Comparison of ENCODE assay signal across 8 cellular contexts in the genomic region with DNA sequence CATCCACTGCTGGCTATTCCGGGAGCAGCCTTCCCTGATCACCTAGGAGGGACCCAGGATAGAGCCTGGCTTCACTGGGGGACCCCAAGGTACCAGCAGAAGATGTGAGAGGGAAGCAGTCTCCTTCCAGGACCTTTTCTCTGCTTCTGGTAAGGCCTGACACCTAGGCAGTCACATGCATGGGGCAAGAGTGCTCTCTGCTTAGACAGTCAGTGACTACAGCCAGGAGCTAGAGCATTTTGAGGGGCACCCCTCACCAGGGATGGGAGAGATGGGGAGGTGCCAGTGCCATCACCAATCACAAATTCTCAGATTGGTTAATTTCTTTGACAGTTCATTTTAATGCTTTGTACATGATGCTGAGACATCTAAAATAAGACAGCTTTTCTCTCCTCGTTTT. TPM values are rescaled to one million over a fixed set of nuclear protein-coding genes. Genes with fewer than 3 reads are reported as not detected.
"Had no signal": no experiment of that assay in that cellular context is flagged by ENCODE, and none has a peak within 500 bp of the region (broad histone marks: within the 10 kb centered on the region; RNA-seq: fewer than 3 reads in every experiment).

No MANE protein-coding gene starts in this region.

- ATAC-seq: GM12878 had no signal

- DNase-seq: GDM1, GF-D8 had no signal

- H3K4me3 ChIP-seq: GM12878 had no signal

- FAIRE-seq: G401.6, GM12878, GM12891, GM18507, GM19239 had no signal

RNA-seq across cellular contexts. Expression of gene EGR2, which starts 25.6 kb away (rescaled TPM):
- total RNA-seq: G401 had no signal
